1 cellular context compared by ENCODE assay signal in the genomic region with DNA sequence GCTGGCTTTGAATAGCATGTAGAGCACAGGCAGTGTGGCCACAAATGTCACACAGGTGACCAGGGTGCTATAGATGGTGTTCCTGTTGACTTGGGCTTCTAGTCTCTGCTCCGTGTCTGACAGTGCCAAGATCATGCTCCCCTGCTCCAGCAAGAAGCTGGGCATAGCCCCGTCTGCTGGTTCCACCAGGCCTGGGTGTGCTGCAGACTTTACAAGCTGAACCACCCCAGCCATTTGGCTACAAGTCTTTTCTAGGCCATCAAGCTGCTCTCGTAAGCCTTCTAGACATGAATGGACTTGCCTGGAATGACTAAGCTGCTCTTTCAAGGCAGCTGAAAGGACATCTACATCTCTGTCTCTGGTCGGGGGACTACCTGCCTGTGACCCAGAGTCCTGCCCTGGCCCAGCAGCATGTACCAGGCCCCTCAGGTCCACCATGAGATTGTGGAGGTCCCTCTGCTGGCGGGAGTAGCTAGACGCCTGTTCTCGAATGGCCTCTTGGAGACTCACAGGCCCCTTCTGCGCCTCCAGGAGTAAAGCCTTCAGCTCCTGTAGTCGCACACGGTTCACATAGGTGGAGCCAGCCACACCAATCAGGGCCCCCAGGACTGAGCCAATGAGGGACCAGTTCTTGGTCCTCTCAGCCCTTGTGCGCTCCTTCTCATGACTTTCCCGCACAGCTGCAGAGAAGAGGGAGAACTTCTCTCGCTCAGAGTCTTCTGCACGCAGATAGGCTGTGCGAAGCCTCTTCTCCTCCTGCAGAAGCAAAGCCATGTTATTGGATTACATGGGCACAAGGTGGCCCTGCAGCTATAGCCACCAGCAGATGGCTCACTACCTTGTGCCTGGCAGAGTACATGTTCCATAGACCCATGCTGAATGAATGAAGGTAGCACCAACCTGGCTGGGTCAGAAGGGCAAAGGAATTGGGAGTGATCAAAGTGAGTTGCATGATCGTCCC.
TF ChIP-seq lines count a peak whose summit lies in the region.

No MANE protein-coding gene starts in this region.

TF ChIP-seq in GM23338, 12 proteins besides CTCF, POLR2A, EP300 and RAD21 (continued from another document):
- TF ChIP-seq, protein P1, sequence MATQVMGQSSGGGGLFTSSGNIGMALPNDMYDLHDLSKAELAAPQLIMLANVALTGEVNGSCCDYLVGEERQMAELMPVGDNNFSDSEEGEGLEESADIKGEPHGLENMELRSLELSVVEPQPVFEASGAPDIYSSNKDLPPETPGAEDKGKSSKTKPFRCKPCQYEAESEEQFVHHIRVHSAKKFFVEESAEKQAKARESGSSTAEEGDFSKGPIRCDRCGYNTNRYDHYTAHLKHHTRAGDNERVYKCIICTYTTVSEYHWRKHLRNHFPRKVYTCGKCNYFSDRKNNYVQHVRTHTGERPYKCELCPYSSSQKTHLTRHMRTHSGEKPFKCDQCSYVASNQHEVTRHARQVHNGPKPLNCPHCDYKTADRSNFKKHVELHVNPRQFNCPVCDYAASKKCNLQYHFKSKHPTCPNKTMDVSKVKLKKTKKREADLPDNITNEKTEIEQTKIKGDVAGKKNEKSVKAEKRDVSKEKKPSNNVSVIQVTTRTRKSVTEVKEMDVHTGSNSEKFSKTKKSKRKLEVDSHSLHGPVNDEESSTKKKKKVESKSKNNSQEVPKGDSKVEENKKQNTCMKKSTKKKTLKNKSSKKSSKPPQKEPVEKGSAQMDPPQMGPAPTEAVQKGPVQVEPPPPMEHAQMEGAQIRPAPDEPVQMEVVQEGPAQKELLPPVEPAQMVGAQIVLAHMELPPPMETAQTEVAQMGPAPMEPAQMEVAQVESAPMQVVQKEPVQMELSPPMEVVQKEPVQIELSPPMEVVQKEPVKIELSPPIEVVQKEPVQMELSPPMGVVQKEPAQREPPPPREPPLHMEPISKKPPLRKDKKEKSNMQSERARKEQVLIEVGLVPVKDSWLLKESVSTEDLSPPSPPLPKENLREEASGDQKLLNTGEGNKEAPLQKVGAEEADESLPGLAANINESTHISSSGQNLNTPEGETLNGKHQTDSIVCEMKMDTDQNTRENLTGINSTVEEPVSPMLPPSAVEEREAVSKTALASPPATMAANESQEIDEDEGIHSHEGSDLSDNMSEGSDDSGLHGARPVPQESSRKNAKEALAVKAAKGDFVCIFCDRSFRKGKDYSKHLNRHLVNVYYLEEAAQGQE (IDR thresholded peaks at IDR 0.05; ENCODE audit: unreplicated experiment) = no peak
- TF ChIP-seq ZNF114 (CRISPR knock-in tag; IDR thresholded peaks at IDR 0.05) = no peak
- TF ChIP-seq CREB1 (CRISPR knock-in tag; IDR thresholded peaks at IDR 0.05; ENCODE audit: low read depth) = no peak
- TF ChIP-seq, protein P2, sequence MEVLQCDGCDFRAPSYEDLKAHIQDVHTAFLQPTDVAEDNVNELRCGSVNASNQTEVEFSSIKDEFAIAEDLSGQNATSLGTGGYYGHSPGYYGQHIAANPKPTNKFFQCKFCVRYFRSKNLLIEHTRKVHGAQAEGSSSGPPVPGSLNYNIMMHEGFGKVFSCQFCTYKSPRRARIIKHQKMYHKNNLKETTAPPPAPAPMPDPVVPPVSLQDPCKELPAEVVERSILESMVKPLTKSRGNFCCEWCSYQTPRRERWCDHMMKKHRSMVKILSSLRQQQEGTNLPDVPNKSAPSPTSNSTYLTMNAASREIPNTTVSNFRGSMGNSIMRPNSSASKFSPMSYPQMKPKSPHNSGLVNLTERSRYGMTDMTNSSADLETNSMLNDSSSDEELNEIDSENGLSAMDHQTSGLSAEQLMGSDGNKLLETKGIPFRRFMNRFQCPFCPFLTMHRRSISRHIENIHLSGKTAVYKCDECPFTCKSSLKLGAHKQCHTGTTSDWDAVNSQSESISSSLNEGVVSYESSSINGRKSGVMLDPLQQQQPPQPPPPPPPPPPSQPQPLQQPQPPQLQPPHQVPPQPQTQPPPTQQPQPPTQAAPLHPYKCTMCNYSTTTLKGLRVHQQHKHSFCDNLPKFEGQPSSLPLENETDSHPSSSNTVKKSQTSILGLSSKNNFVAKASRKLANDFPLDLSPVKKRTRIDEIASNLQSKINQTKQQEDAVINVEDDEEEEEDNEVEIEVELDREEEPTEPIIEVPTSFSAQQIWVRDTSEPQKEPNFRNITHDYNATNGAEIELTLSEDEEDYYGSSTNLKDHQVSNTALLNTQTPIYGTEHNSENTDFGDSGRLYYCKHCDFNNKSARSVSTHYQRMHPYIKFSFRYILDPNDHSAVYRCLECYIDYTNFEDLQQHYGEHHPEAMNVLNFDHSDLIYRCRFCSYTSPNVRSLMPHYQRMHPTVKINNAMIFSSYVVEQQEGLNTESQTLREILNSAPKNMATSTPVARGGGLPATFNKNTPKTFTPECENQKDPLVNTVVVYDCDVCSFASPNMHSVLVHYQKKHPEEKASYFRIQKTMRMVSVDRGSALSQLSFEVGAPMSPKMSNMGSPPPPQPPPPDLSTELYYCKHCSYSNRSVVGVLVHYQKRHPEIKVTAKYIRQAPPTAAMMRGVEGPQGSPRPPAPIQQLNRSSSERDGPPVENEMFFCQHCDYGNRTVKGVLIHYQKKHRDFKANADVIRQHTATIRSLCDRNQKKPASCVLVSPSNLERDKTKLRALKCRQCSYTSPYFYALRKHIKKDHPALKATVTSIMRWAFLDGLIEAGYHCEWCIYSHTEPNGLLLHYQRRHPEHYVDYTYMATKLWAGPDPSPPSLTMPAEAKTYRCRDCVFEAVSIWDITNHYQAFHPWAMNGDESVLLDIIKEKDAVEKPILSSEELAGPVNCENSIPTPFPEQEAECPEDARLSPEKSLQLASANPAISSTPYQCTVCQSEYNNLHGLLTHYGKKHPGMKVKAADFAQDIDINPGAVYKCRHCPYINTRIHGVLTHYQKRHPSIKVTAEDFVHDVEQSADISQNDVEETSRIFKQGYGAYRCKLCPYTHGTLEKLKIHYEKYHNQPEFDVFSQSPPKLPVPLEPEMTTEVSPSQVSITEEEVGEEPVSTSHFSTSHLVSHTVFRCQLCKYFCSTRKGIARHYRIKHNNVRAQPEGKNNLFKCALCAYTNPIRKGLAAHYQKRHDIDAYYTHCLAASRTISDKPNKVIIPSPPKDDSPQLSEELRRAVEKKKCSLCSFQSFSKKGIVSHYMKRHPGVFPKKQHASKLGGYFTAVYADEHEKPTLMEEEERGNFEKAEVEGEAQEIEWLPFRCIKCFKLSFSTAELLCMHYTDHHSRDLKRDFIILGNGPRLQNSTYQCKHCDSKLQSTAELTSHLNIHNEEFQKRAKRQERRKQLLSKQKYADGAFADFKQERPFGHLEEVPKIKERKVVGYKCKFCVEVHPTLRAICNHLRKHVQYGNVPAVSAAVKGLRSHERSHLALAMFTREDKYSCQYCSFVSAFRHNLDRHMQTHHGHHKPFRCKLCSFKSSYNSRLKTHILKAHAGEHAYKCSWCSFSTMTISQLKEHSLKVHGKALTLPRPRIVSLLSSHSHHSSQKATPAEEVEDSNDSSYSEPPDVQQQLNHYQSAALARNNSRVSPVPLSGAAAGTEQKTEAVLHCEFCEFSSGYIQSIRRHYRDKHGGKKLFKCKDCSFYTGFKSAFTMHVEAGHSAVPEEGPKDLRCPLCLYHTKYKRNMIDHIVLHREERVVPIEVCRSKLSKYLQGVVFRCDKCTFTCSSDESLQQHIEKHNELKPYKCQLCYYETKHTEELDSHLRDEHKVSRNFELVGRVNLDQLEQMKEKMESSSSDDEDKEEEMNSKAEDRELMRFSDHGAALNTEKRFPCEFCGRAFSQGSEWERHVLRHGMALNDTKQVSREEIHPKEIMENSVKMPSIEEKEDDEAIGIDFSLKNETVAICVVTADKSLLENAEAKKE (CRISPR knock-in tag; IDR thresholded peaks at IDR 0.05) = no peak
- TF ChIP-seq POLR2AphosphoS5 (IDR thresholded peaks at IDR 0.05; ENCODE audit: low read depth) = no peak
- TF ChIP-seq JUNB (IDR thresholded peaks at IDR 0.05; ENCODE audit: unreplicated experiment) = no peak
